ENCODE assay signal across 13 cellular contexts in the genomic region with DNA sequence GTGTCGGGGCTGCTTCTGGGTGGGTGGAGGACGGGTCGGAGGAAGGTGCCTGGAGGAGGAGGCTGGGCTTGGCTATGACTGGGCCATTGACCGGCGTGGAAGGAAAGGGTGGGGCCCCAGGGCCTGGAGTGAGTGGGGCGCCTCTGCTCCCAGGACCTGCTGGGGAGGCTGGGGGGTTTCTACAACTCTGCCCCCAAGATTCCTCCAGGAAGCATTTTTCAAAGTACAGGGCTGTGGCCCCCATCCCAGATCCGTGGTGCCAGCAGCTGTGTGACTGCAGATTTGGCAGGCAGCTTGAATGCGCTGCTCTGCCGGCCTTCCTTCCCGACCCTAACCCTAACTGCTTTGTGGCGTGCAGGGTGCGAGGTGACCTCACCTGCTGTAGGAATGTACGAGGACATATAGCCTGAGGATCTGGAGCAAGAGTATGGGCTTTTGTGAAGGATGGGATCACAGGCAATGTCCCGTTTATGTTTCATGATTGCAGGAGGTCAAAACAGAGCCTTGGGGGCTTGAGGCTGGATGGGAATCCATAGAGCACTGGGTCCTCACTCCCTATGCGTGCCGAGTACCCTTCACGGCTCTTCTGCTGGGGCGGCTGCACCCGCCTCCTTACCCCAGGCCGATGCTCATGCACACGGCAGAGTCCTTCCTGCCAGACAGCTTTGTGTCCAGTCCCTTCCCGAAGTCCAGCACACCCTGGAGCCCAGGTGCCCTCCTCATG.
"Had no signal": no experiment of that assay in that cellular context is flagged by ENCODE, and none has a peak within 500 bp of the region (broad histone marks: within the 10 kb centered on the region; RNA-seq: fewer than 3 reads in every experiment).

No MANE protein-coding gene starts in this region.

- DNase-seq: activated CD8-positive, alpha-beta memory T cell treated with anti-CD3 and anti-CD28 coated beads, Interleukin-2, amount 50 U/mL, for 4 hours; activated CD8-positive, alpha-beta T cell treated with anti-CD3 and anti-CD28 coated beads for 36 hours; activated naive CD4-positive, alpha-beta T cell treated with anti-CD3 and anti-CD28 coated beads, Interleukin-2, amount 10 ng/mL, durations not matched to agents 7 days and 5 days; stimulated activated CD4-positive, alpha-beta T cell treated with anti-CD3 and anti-CD28 coated beads, Interleukin-15, amount 100 ng/mL, for 24 hours; stimulated activated CD4-positive, alpha-beta T cell treated with anti-CD3 and anti-CD28 coated beads, Interleukin-4, amount 100 ng/mL, for 24 hours; stomach; T-helper 9 cell had no signal

- H3K4me3 ChIP-seq: esophagus muscularis mucosa, SJSA1, stomach had no signal

- H3K9me3 Mint-ChIP-seq: activated CD8-positive, alpha-beta T cell treated with anti-CD3 and anti-CD28 coated beads for 36 hours had no signal

- H3K4me3 Mint-ChIP-seq: activated CD8-positive, alpha-beta T cell treated with anti-CD3 and anti-CD28 coated beads for 36 hours; activated naive CD4-positive, alpha-beta T cell treated with anti-CD3 and anti-CD28 coated beads, Interleukin-2, amount 10 ng/mL, durations not matched to agents 7 days and 5 days; brain; memory B cell; natural killer cell treated with Interleukin-12 subunit alpha and Interleukin-12 subunit beta and Interleukin-15 and Interleukin-18, amount 100 ng/mL, for 72 hours had no signal

- H3K36me3 ChIP-seq: esophagus muscularis mucosa, SJSA1 had no signal

- H3K27me3 Mint-ChIP-seq: activated CD8-positive, alpha-beta T cell treated with anti-CD3 and anti-CD28 coated beads for 36 hours had no signal

- H3K9me3 ChIP-seq: esophagus muscularis mucosa, SJSA1 had no signal

- FAIRE-seq: endometrium had no signal

- H3K27ac Mint-ChIP-seq: activated CD8-positive, alpha-beta T cell treated with anti-CD3 and anti-CD28 coated beads for 36 hours; activated naive CD4-positive, alpha-beta T cell treated with anti-CD3 and anti-CD28 coated beads, Interleukin-2, amount 10 ng/mL, durations not matched to agents 7 days and 5 days; brain; memory B cell; natural killer cell treated with Interleukin-12 subunit alpha and Interleukin-12 subunit beta and Interleukin-15 and Interleukin-18, amount 100 ng/mL, for 72 hours had no signal

- ATAC-seq: activated CD8-positive, alpha-beta T cell treated with anti-CD3 and anti-CD28 coated beads for 36 hours; natural killer cell treated with Interleukin-12 subunit alpha and Interleukin-12 subunit beta and Interleukin-15 and Interleukin-18, amount 100 ng/mL, for 72 hours had no signal

- H3K36me3 Mint-ChIP-seq: brain had no signal

- H3K4me1 ChIP-seq: esophagus muscularis mucosa, SJSA1 had no signal

- H3K27ac ChIP-seq: esophagus muscularis mucosa, SJSA1, stomach had no signal
